7 cellular contexts compared by ENCODE assay signal in genomic region chr3:13657660-13658435, GRCh38.
DNase-seq lines count a peak whose midpoint lies in the region; FAIRE-seq and TF ChIP-seq lines count a peak whose summit lies in the region.

No MANE protein-coding gene starts in this region.

- no peaks in the 10 kb centered on the region for H3K4me1 Mint-ChIP-seq in activated T-helper 2 cell treated with anti-CD3 and anti-CD28 coated beads, Interferon-gamma antibody, Interleukin-2, Interleukin-4, amounts not matched to agents 10 μg/mL and 5 μg/mL and 100 μg/mL, durations not matched to agents 14 hours and 24 hours and 36 hours (ENCODE audit: low read depth)

- TF ChIP-seq CTCF in OCI-LY7 (conservative IDR thresholded peaks at IDR 0.05; ENCODE audit: low read length) (peak; percentile 78), parathyroid adenoma (IDR thresholded peaks at IDR 0.05) (peak; percentile 79)

- no peak overlapping the region; the same call in 1 of the 2 replicates for H3K4me3 ChIP-seq in H7 (ENCODE audit: insufficient read depth, low read depth, low read length)
- H3K4me3 ChIP-seq in OCI-LY7 (ENCODE audit: low read depth, low read length, poor library complexity, severe bottlenecking), result no peak overlapping the region
- no peak overlapping the region for H3K4me3 ChIP-seq in parathyroid adenoma (ENCODE audit: low read depth, low read length)

- FAIRE-seq in frontal cortex (lab: Jason Lieb, UNC), result no peak

- H3K9me3 ChIP-seq in OCI-LY7 (ENCODE audit: low read length), result no peaks in the 10 kb centered on the region
- H3K9me3 ChIP-seq in parathyroid adenoma (ENCODE audit: control insufficient read depth, low read length), result no peaks in the 10 kb centered on the region

- CTCF ChIA-PET in OCI-LY7 (lab: Charles Lee; ENCODE audit: unreplicated experiment), result interaction anchor here (0.5 to 0.6 kb wide), 3 partner anchors 14 to 178 kb away, joined by 3 read pairs; partner anchors contain the start of gene HDAC11

- H3K4me1 ChIP-seq in OCI-LY7 (ENCODE audit: insufficient read depth, low read length, poor library complexity, severe bottlenecking) (no peaks in the 10 kb centered on the region), parathyroid adenoma (no peaks in the 10 kb centered on the region)

- POLR2A ChIA-PET in OCI-LY7 (lab: Charles Lee), result interaction anchor here (0.7 kb wide), 1 partner anchor 10 kb away, joined by 3 read pairs; no protein-coding TSS in a partner anchor

- H3K79me2 ChIP-seq in OCI-LY7 (ENCODE audit: insufficient read depth, low read depth, low read length) (no peaks in the 10 kb centered on the region), parathyroid adenoma (no peaks in the 10 kb centered on the region)

- BruUV-seq in OCI-LY7 (replicated peaks; lab: Mats Ljungman, UMichigan), result no TSS peak

- H2AFZ ChIP-seq in OCI-LY7 (ENCODE audit: low read length) (no peak overlapping the region), parathyroid adenoma (peak overlapping the region; percentile 52)

- no peaks in the 10 kb centered on the region for H3K36me3 ChIP-seq in H7 (replicated peaks; ENCODE audit: control insufficient read depth, insufficient read depth, low read length)
- H3K36me3 ChIP-seq in OCI-LY7 (ENCODE audit: insufficient read depth, low read length), result no peaks in the 10 kb centered on the region
- no peaks in the 10 kb centered on the region for H3K36me3 ChIP-seq in parathyroid adenoma (ENCODE audit: control insufficient read depth, insufficient read depth, low read length)

- H3K4me2 ChIP-seq in OCI-LY7 (ENCODE audit: low read length), result no peak overlapping the region
- H3K4me2 ChIP-seq in parathyroid adenoma (ENCODE audit: low read length), result no peak overlapping the region

- H4K20me1 ChIP-seq in OCI-LY7 (ENCODE audit: insufficient read depth, low read length), result no peaks in the 10 kb centered on the region

- no peaks in the 10 kb centered on the region for H3K9me2 ChIP-seq in OCI-LY7 (ENCODE audit: insufficient read depth, low read length)

- H3K27me3 Mint-ChIP-seq in activated T-helper 2 cell treated with anti-CD3 and anti-CD28 coated beads, Interferon-gamma antibody, Interleukin-2, Interleukin-4, amounts not matched to agents 10 μg/mL and 5 μg/mL and 100 μg/mL, durations not matched to agents 14 hours and 24 hours and 36 hours (ENCODE audit: low read depth), result peaks cover 23% of the 10 kb centered on the region

- no peak overlapping the region for H3K27ac Mint-ChIP-seq in activated T-helper 2 cell treated with anti-CD3 and anti-CD28 coated beads, Interferon-gamma antibody, Interleukin-2, Interleukin-4, amounts not matched to agents 10 μg/mL and 5 μg/mL and 100 μg/mL, durations not matched to agents 14 hours and 24 hours and 36 hours

- H3K27ac ChIP-seq in OCI-LY7 (ENCODE audit: low read depth, low read length, poor library complexity, severe bottlenecking), result no peak overlapping the region
- no peak overlapping the region for H3K27ac ChIP-seq in parathyroid adenoma

- no peaks in the 10 kb centered on the region for H3K36me3 Mint-ChIP-seq in activated T-helper 2 cell treated with anti-CD3 and anti-CD28 coated beads, Interferon-gamma antibody, Interleukin-2, Interleukin-4, amounts not matched to agents 10 μg/mL and 5 μg/mL and 100 μg/mL, durations not matched to agents 14 hours and 24 hours and 36 hours (ENCODE audit: low read depth)

- H3K9ac ChIP-seq in parathyroid adenoma, result no peak overlapping the region

- H3K27me3 ChIP-seq in H7 (ENCODE audit: control insufficient read depth, insufficient read depth, low read length) (peaks cover 21% of the 10 kb centered on the region), parathyroid adenoma (ENCODE audit: control insufficient read depth, insufficient read depth, low read length) (no peaks in the 10 kb centered on the region)

- no peaks in the 10 kb centered on the region for H3K9me3 Mint-ChIP-seq in activated T-helper 2 cell treated with anti-CD3 and anti-CD28 coated beads, Interferon-gamma antibody, Interleukin-2, Interleukin-4, amounts not matched to agents 10 μg/mL and 5 μg/mL and 100 μg/mL, durations not matched to agents 14 hours and 24 hours and 36 hours

- intact Hi-C loops in OCI-LY7 (cut with micrococcal nuclease; ENCODE audit: unreplicated experiment), result loop anchor here (1.0 kb wide), 1 partner anchor 227 kb away; no protein-coding TSS in a partner anchor
- intact Hi-C loops in activated T-helper 2 cell treated with anti-CD3 and anti-CD28 coated beads, Interferon-gamma antibody, Interleukin-2, Interleukin-4, amounts not matched to agents 10 μg/mL and 5 μg/mL and 100 μg/mL, durations not matched to agents 14 hours and 24 hours and 36 hours (cut with micrococcal nuclease), result loop anchor here (1.0 to 10.0 kb wide), 2 partner anchors 227 to 563 kb away; no protein-coding TSS in a partner anchor

- DNase-seq in GM03348 (ENCODE audit: low spot score) (peak; percentile 93), H7 (peak; percentile 95), OCI-LY7 (ENCODE audit: low spot score) (peak; percentile 50), frontal cortex (ENCODE audit: low spot score in 2 of 2) (peak; percentile 74 to 89), ureter (ENCODE audit: low spot score) (peak; percentile 62)
- DNase-seq in activated T-helper 2 cell treated with anti-CD3 and anti-CD28 coated beads, Interferon-gamma antibody, Interleukin-2, Interleukin-4, amounts not matched to agents 10 μg/mL and 5 μg/mL and 100 μg/mL, durations not matched to agents 14 hours and 24 hours and 36 hours (ENCODE audit: low spot score), result peak; percentile 43

- no peak overlapping the region for H3K4me3 Mint-ChIP-seq in activated T-helper 2 cell treated with anti-CD3 and anti-CD28 coated beads, Interferon-gamma antibody, Interleukin-2, Interleukin-4, amounts not matched to agents 10 μg/mL and 5 μg/mL and 100 μg/mL, durations not matched to agents 14 hours and 24 hours and 36 hours (ENCODE audit: low read depth)

Comparison
In these comparisons a context has a peak if more than half of its experiments do, and no peak if none do; other contexts are left out.
1. DNase-seq: peak in every context shown above with its lines; median percentile 95 in H7; 93 in GM03348; 82 in frontal cortex; 62 in ureter; 50 in OCI-LY7; 43 in activated T-helper 2 cell treated with anti-CD3 and anti-CD28 coated beads, Interferon-gamma antibody, Interleukin-2, Interleukin-4, amounts not matched to agents 10 μg/mL and 5 μg/mL and 100 μg/mL, durations not matched to agents 14 hours and 24 hours and 36 hours.